Comparison of ENCODE assay signal across 20 cellular contexts in the genomic region with DNA sequence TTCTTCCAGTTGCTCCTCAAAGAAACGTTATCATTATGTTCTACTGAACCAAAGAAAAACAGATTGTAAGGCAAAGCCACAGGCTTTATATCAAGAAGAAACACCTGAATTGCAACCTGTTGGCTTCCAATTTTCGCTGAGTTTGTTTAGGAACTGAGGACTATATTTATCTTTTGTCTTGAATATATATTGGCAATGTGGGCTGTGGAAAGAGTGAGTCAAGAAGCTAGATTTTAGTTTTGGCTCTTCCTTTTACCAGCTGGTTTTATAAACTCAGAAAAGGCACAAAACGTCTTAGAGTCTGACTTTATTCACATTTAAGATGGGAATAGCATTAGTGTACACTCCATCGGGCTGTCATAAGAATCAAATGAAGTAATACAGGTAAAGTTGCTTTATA. TPM values are rescaled to one million over a fixed set of nuclear protein-coding genes. Genes with fewer than 3 reads are reported as not detected.
DNase-seq lines count a peak whose midpoint lies in the region; ATAC-seq and TF ChIP-seq lines count a peak whose summit lies in the region.
"Had no signal": no experiment of that assay in that cellular context is flagged by ENCODE, and none has a peak within 500 bp of the region (broad histone marks: within the 10 kb centered on the region; RNA-seq: fewer than 3 reads in every experiment).

No MANE protein-coding gene starts in this region.

- H3K27ac ChIP-seq in SK-N-SH (ENCODE audit: low read depth in 2 of 2, low read length in 1 of 2): peak overlapping the region in 1 of 2 experiments; percentile 95; a peak in 2 of 4 replicates
- peak overlapping the region; percentile 96 for H3K27ac ChIP-seq in RWPE2 (ENCODE audit: poor library complexity, severe bottlenecking)
- peak overlapping the region; percentile 96 for H3K27ac ChIP-seq in epithelial cell of prostate
- peak overlapping the region; percentile 93 for H3K27ac ChIP-seq in parathyroid adenoma
- H3K27ac ChIP-seq: 22Rv1; BLaER1 treated with 17β-estradiol and CSF1 and Interleukin-3, amounts not matched to agents 10 nM and 100 nM; HL-60 had no signal

- no peaks in the 10 kb centered on the region for H3K9me3 ChIP-seq in SK-N-SH
- no peaks in the 10 kb centered on the region for H3K9me3 ChIP-seq in RWPE2 (ENCODE audit: severe bottlenecking)
- no peaks in the 10 kb centered on the region for H3K9me3 ChIP-seq in parathyroid adenoma (ENCODE audit: control insufficient read depth, low read length)
- H3K9me3 ChIP-seq: BLaER1 treated with 17β-estradiol and CSF1 and Interleukin-3, amounts not matched to agents 10 nM and 100 nM had no signal

- no peaks in the 10 kb centered on the region for H3K9me2 ChIP-seq in SK-N-SH

- DNase-seq in SK-N-SH (no peak), RWPE2 (ENCODE audit: low spot score) (no peak), epithelial cell of prostate (ENCODE audit: low read depth, low spot score) (no peak), osteocyte (ENCODE audit: extremely low spot score, unreplicated experiment) (no peak)
- DNase-seq: ACHN; Calu3; CD4-positive, CD25-positive, alpha-beta regulatory T cell; DMS 273 treated with DMSO at 0.1 percent for 48 hours; DMS79; HCEC 1CT; IMR-90 had no signal

- ATAC-seq in SK-N-SH treated with all-trans-retinoic acid at 6 μM for 48 hours (no peak), RWPE2 (ENCODE audit: low read depth) (no peak), HG03108 (IDR thresholded peaks at IDR 0.05; ENCODE audit: unreplicated experiment) (no peak)
- no peak for ATAC-seq in activated T-helper 17 cell treated with anti-CD3 and anti-CD28 coated beads, Interleukin-2, amount 50 U/mL, for 72 hours (replicated peaks)
- ATAC-seq: GM12878 had no signal

- H3K27me3 ChIP-seq in SK-N-SH (ENCODE audit: insufficient read depth) (no peaks in the 10 kb centered on the region), RWPE2 (ENCODE audit: insufficient read depth, poor library complexity, severe bottlenecking) (no peaks in the 10 kb centered on the region), parathyroid adenoma (ENCODE audit: control insufficient read depth, insufficient read depth, low read length) (no peaks in the 10 kb centered on the region)

- no peaks in the 10 kb centered on the region for H3K36me3 Mint-ChIP-seq in activated T-helper 17 cell treated with anti-CD3 and anti-CD28 coated beads, Interleukin-2, amount 50 U/mL, for 72 hours (ENCODE audit: low read depth)
- H3K36me3 Mint-ChIP-seq in osteocyte (ENCODE audit: unreplicated experiment): no peaks in the 10 kb centered on the region
- H3K36me3 Mint-ChIP-seq: CD4-positive, CD25-positive, alpha-beta regulatory T cell had no signal

- H3K4me3 Mint-ChIP-seq in activated T-helper 17 cell treated with anti-CD3 and anti-CD28 coated beads, Interleukin-2, amount 50 U/mL, for 72 hours: no peak overlapping the region
- H3K4me3 Mint-ChIP-seq in osteocyte (ENCODE audit: unreplicated experiment): no peak overlapping the region
- H3K4me3 Mint-ChIP-seq: CD4-positive, CD25-positive, alpha-beta regulatory T cell had no signal

- WGBS in SK-N-SH (ENCODE audit: low lambda C conversion rate): 71% methylated on average over 4 of the region's 4 CpGs

- H2AFZ ChIP-seq in SK-N-SH (ENCODE audit: low read depth) (no peak overlapping the region), parathyroid adenoma (no peak overlapping the region)

- H3K9ac ChIP-seq in SK-N-SH (peak overlapping the region; percentile 59; the same call in 1 of the 2 replicates), parathyroid adenoma (no peak overlapping the region)
- H3K9ac ChIP-seq: BLaER1 treated with 17β-estradiol and CSF1 and Interleukin-3, amounts not matched to agents 10 nM and 100 nM had no signal

- no peaks in the 10 kb centered on the region for H3K4me1 Mint-ChIP-seq in activated T-helper 17 cell treated with anti-CD3 and anti-CD28 coated beads, Interleukin-2, amount 50 U/mL, for 72 hours
- H3K4me1 Mint-ChIP-seq in osteocyte (ENCODE audit: unreplicated experiment): peaks cover 5% of the 10 kb centered on the region
- H3K4me1 Mint-ChIP-seq: CD4-positive, CD25-positive, alpha-beta regulatory T cell had no signal

- H3K27me3 Mint-ChIP-seq in activated T-helper 17 cell treated with anti-CD3 and anti-CD28 coated beads, Interleukin-2, amount 50 U/mL, for 72 hours: peaks cover 33% of the 10 kb centered on the region
- peaks cover 22% of the 10 kb centered on the region for H3K27me3 Mint-ChIP-seq in osteocyte (ENCODE audit: unreplicated experiment)

- H3K79me2 ChIP-seq in SK-N-SH (ENCODE audit: insufficient read depth): no peaks in the 10 kb centered on the region
- no peaks in the 10 kb centered on the region for H3K79me2 ChIP-seq in parathyroid adenoma

- TF ChIP-seq EP300 in SK-N-SH (IDR thresholded peaks at IDR 0.05; ENCODE audit: borderline replicate concordance in 1 of 2, low read depth in 1 of 2, low read length in 1 of 2): no peak

- H3F3A ChIP-seq in SK-N-SH (replicated peaks; ENCODE audit: insufficient read depth): peaks cover 41% of the 10 kb centered on the region

- H3K36me3 ChIP-seq in SK-N-SH (replicated peaks in 1 of 2; ENCODE audit: control insufficient read depth in 1 of 2, insufficient read depth in 2 of 2, low read length in 1 of 2): no peaks in the 10 kb centered on the region
- H3K36me3 ChIP-seq in RWPE2 (ENCODE audit: low read depth): no peaks in the 10 kb centered on the region
- no peaks in the 10 kb centered on the region for H3K36me3 ChIP-seq in parathyroid adenoma (ENCODE audit: control insufficient read depth, insufficient read depth, low read length)
- H3K36me3 ChIP-seq: BLaER1 treated with 17β-estradiol and CSF1 and Interleukin-3, amounts not matched to agents 10 nM and 100 nM had no signal

- H3K4me3 ChIP-seq in SK-N-SH (ENCODE audit: low read depth in 2 of 2, low read length in 1 of 2): no peak overlapping the region
- H3K4me3 ChIP-seq in RWPE2 (ENCODE audit: severe bottlenecking): no peak overlapping the region
- no peak overlapping the region for H3K4me3 ChIP-seq in parathyroid adenoma (ENCODE audit: low read depth, low read length)
- H3K4me3 ChIP-seq: BLaER1 treated with 17β-estradiol and CSF1 and Interleukin-3, amounts not matched to agents 10 nM and 100 nM; GM12878 had no signal

- no peak overlapping the region for H3K27ac Mint-ChIP-seq in activated T-helper 17 cell treated with anti-CD3 and anti-CD28 coated beads, Interleukin-2, amount 50 U/mL, for 72 hours
- no peak overlapping the region for H3K27ac Mint-ChIP-seq in osteocyte (ENCODE audit: unreplicated experiment)
- H3K27ac Mint-ChIP-seq: CD4-positive, CD25-positive, alpha-beta regulatory T cell had no signal

- H3K9me3 Mint-ChIP-seq in activated T-helper 17 cell treated with anti-CD3 and anti-CD28 coated beads, Interleukin-2, amount 50 U/mL, for 72 hours: no peaks in the 10 kb centered on the region
- H3K9me3 Mint-ChIP-seq in osteocyte (ENCODE audit: unreplicated experiment): no peaks in the 10 kb centered on the region

- CTCF ChIA-PET in SK-N-SH (lab: Yijun Ruan, JAX): interaction anchor here (1.1 kb wide), 1 partner anchor 13 kb away, joined by 3 read pairs; no protein-coding TSS in a partner anchor

- POLR2A ChIA-PET in SK-N-SH (lab: Yijun Ruan, JAX): no interaction called here

- no peak for TF ChIP-seq RAD21 in SK-N-SH (IDR thresholded peaks at IDR 0.05; ENCODE audit: low read length)

- peaks cover 0 to 19% of the 10 kb centered on the region in 2 experiments; a peak in 3 of 4 replicates for H3K4me1 ChIP-seq in SK-N-SH (ENCODE audit: control insufficient read depth in 1 of 2, insufficient read depth in 2 of 2, low read depth in 1 of 2, low read length in 1 of 2)
- H3K4me1 ChIP-seq in RWPE2 (ENCODE audit: insufficient read depth, poor library complexity, severe bottlenecking): peaks cover 42% of the 10 kb centered on the region
- H3K4me1 ChIP-seq in parathyroid adenoma: peaks cover 34% of the 10 kb centered on the region
- H3K4me1 ChIP-seq: BLaER1 treated with 17β-estradiol and CSF1 and Interleukin-3, amounts not matched to agents 10 nM and 100 nM had no signal

- peak overlapping the region; percentile 55; the same call in 1 of the 2 replicates for H3K4me2 ChIP-seq in SK-N-SH
- H3K4me2 ChIP-seq in parathyroid adenoma (ENCODE audit: low read length): peak overlapping the region; percentile 31
- H3K4me2 ChIP-seq: BLaER1 treated with 17β-estradiol and CSF1 and Interleukin-3, amounts not matched to agents 10 nM and 100 nM had no signal

- no peaks in the 10 kb centered on the region for H4K20me1 ChIP-seq in SK-N-SH (ENCODE audit: insufficient read depth)
- H4K20me1 ChIP-seq: BLaER1 treated with 17β-estradiol and CSF1 and Interleukin-3, amounts not matched to agents 10 nM and 100 nM had no signal

- TF ChIP-seq CTCF in SK-N-SH (IDR thresholded peaks at IDR 0.05): no peak
- no peak for TF ChIP-seq CTCF in RWPE2 (IDR thresholded peaks at IDR 0.05; ENCODE audit: poor library complexity, severe bottlenecking)
- TF ChIP-seq CTCF in parathyroid adenoma (IDR thresholded peaks at IDR 0.05): no peak
- no peak for TF ChIP-seq CTCF in osteocyte (IDR thresholded peaks at IDR 0.05)

TF ChIP-seq in SK-N-SH, 30 proteins besides CTCF, POLR2A, EP300 and RAD21 (continues in another document):
- TF ChIP-seq GABPA (IDR thresholded peaks at IDR 0.05; ENCODE audit: low read depth) (no peak), SMC3 (IDR thresholded peaks at IDR 0.05; ENCODE audit: low read depth, low read length) (no peak), NRF1 (IDR thresholded peaks at IDR 0.05; ENCODE audit: low read depth, low read length) (no peak)

TF ChIP-seq in SK-N-SH treated with all-trans-retinoic acid at 6 μM for 48 hours, 23 proteins besides CTCF, POLR2A, EP300 and RAD21 (continues in another document):
- TF ChIP-seq TCF4 (CRISPR knock-in tag; IDR thresholded peaks at IDR 0.05; ENCODE audit: borderline replicate concordance) (no peak), RARB (CRISPR knock-in tag; IDR thresholded peaks at IDR 0.05) (no peak), TOX (CRISPR knock-in tag; IDR thresholded peaks at IDR 0.05; ENCODE audit: borderline replicate concordance) (no peak), PPARA (CRISPR knock-in tag; IDR thresholded peaks at IDR 0.05; ENCODE audit: borderline replicate concordance) (no peak)
- TF ChIP-seq, protein P1, sequence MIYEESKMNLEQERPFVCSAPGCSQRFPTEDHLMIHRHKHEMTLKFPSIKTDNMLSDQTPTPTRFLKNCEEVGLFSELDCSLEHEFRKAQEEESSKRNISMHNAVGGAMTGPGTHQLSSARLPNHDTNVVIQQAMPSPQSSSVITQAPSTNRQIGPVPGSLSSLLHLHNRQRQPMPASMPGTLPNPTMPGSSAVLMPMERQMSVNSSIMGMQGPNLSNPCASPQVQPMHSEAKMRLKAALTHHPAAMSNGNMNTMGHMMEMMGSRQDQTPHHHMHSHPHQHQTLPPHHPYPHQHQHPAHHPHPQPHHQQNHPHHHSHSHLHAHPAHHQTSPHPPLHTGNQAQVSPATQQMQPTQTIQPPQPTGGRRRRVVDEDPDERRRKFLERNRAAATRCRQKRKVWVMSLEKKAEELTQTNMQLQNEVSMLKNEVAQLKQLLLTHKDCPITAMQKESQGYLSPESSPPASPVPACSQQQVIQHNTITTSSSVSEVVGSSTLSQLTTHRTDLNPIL (CRISPR knock-in tag; IDR thresholded peaks at IDR 0.05; ENCODE audit: low read depth): no peak

RNA-seq across cellular contexts. Expression of a gene that starts 10.4 kb away (rescaled TPM):
- polyA plus RNA-seq in SK-N-SH (2012; rRNA removed): 29.0 and 29.1 TPM in 2 replicates
- polyA plus RNA-seq in SK-N-SH (2012; cell fraction: cytosol; rRNA removed): 25.7 and 33.9 TPM in 2 replicates
- 34.9 and 36.4 TPM in 2 replicates for polyA plus RNA-seq in SK-N-SH (2012; cell fraction: nucleus; rRNA removed)
- not detected for total RNA-seq in activated T-helper 17 cell treated with anti-CD3 and anti-CD28 coated beads, Interleukin-2, amount 50 U/mL, for 72 hours
- total RNA-seq in osteocyte: 0.44 and 0.46 TPM in 2 replicates
- total RNA-seq: CD4-positive, CD25-positive, alpha-beta regulatory T cell; G401; GM12878 had no signal
